In genomic region chr22:20430641-20431519, GRCh38 we compare ENCODE assay signal across 8 cellular contexts. TPM values are rescaled to one million over a fixed set of nuclear protein-coding genes. Genes with fewer than 3 reads are reported as not detected.
DNase-seq lines count a peak whose midpoint lies in the region; ATAC-seq, FAIRE-seq and TF ChIP-seq lines count a peak whose summit lies in the region.

No MANE protein-coding gene starts in this region.

- TF ChIP-seq CTCF in Panc1 (IDR thresholded peaks at IDR 0.05) (peak; percentile 38; the same call in 1 of the 2 replicates), astrocyte (IDR thresholded peaks at IDR 0.05; ENCODE audit: insufficient read depth, low read depth, low read length) (no peak)

- no peak overlapping the region for H2AFZ ChIP-seq in astrocyte (ENCODE audit: low read depth, low read length)

- H3K27me3 ChIP-seq in H7 (ENCODE audit: control insufficient read depth, insufficient read depth, low read length) (peaks cover 38% of the 10 kb centered on the region), Panc1 (ENCODE audit: control insufficient read depth, insufficient read depth, low read length) (no peaks in the 10 kb centered on the region), astrocyte (ENCODE audit: insufficient read depth, low read length) (no peaks in the 10 kb centered on the region)

- in situ Hi-C loops in Panc1 (cut with HindIII; ENCODE audit: low pct_unique_long_range_greater_than_20kb, low sequenced_read_pairs) = no loop called here

- H4K20me1 ChIP-seq in astrocyte (ENCODE audit: insufficient read depth, low read length) = peaks cover 96% of the 10 kb centered on the region

- no peaks in the 10 kb centered on the region for H3K9me3 ChIP-seq in Panc1 (ENCODE audit: control insufficient read depth, insufficient read depth, low read depth, low read length)
- H3K9me3 ChIP-seq in astrocyte (ENCODE audit: insufficient read depth, low read depth, low read length) = no peaks in the 10 kb centered on the region

- peak overlapping the region; percentile 85 for H3K4me2 ChIP-seq in astrocyte (ENCODE audit: low read length)

- ATAC-seq in Panc1 (peak; percentile 92), HG02884 (IDR thresholded peaks at IDR 0.05; ENCODE audit: unreplicated experiment) (no peak)

- H3K4me3 Mint-ChIP-seq in astrocyte (ENCODE audit: unreplicated experiment) = no peak overlapping the region

- POLR2A ChIA-PET in Panc1 (lab: Charles Lee) = no interaction called here

- DNase-seq in H7 (peak; percentile 93), Panc1 (ENCODE audit: low read depth, low spot score) (no peak), astrocyte (ENCODE audit: low read depth) (peak; percentile 35), iris pigment epithelial cell (ENCODE audit: low read depth) (peak; percentile 38), SKM-1 (lab: John Stamatoyannopoulos, UW; ENCODE audit: unreplicated experiment) (no peak), GM19238 (ENCODE audit: insufficient read length, low spot score) (no peak)
- DNase-seq in stimulated activated CD4-positive, alpha-beta T cell treated with anti-CD3 and anti-CD28 coated beads, Interleukin-4, amount 100 ng/mL, for 48 hours (ENCODE audit: low read depth in 2 of 2) = peak; percentile 55 to 56

- no peak overlapping the region for H3K27ac Mint-ChIP-seq in astrocyte (ENCODE audit: unreplicated experiment)

- H3K9ac ChIP-seq in astrocyte (ENCODE audit: low read length) = no peak overlapping the region

- H3K36me3 ChIP-seq in H7 (replicated peaks; ENCODE audit: control insufficient read depth, insufficient read depth, low read length) (peaks cover 6% of the 10 kb centered on the region), Panc1 (ENCODE audit: control insufficient read depth, insufficient read depth, low read length) (no peaks in the 10 kb centered on the region), astrocyte (ENCODE audit: insufficient read depth, low read length) (peaks cover 7% of the 10 kb centered on the region)

- H3K4me1 Mint-ChIP-seq in astrocyte (ENCODE audit: low read depth, unreplicated experiment) = peaks cover 5% of the 10 kb centered on the region

- H3K9me3 Mint-ChIP-seq in astrocyte (ENCODE audit: unreplicated experiment) = peaks cover 4% of the 10 kb centered on the region

- intact Hi-C loops in Panc1 (cut with micrococcal nuclease; ENCODE audit: unreplicated experiment) = no loop called here

- H3K27me3 Mint-ChIP-seq in astrocyte (ENCODE audit: low read depth, unreplicated experiment) = peaks cover 51% of the 10 kb centered on the region

- no TSS peak for BruUV-seq in Panc1 (replicated peaks; lab: Mats Ljungman, UMichigan)

- CTCF ChIA-PET in Panc1 (lab: Charles Lee) = no interaction called here

- peaks cover 53% of the 10 kb centered on the region for H3K79me2 ChIP-seq in astrocyte (ENCODE audit: insufficient read depth, low read length)

- H3K4me3 ChIP-seq in H7 (ENCODE audit: insufficient read depth, low read depth, low read length) = peak overlapping the region; percentile 36
- H3K4me3 ChIP-seq in Panc1 (ENCODE audit: low read depth in 2 of 2, low read length in 2 of 2) = peak overlapping the region; percentile 23 to 26
- peak overlapping the region; percentile 28 for H3K4me3 ChIP-seq in astrocyte (ENCODE audit: insufficient read depth, low read depth, low read length)

- peaks cover 29% of the 10 kb centered on the region for H3K36me3 Mint-ChIP-seq in astrocyte (ENCODE audit: low read depth, unreplicated experiment)

- no peak for FAIRE-seq in astrocyte (lab: Jason Lieb, UNC)

- H3K4me1 ChIP-seq in Panc1 (ENCODE audit: control insufficient read depth, insufficient read depth, low read length) (no peaks in the 10 kb centered on the region), astrocyte (ENCODE audit: insufficient read depth, low read length) (peaks cover 15% of the 10 kb centered on the region)

- no peak overlapping the region for H3K27ac ChIP-seq in Panc1 (ENCODE audit: low read length)
- H3K27ac ChIP-seq in astrocyte (ENCODE audit: low read depth, low read length) = no peak overlapping the region

RNA-seq across cellular contexts. Expression of gene SCARF2, which starts 6.7 kb away (rescaled TPM):
- 11.5 and 15.0 TPM in 2 replicates for total RNA-seq in H7 (2014; rRNA removed; shearing (Covaris generic))
- total RNA-seq in Panc1 (2021; ENCODE audit: unreplicated experiment) = 3.2 TPM
- polyA plus RNA-seq in Panc1 (2012; ENCODE audit: insufficient read length) = 2.5 TPM
- 17.3 and 22.5 TPM in 2 replicates for total RNA-seq in astrocyte

RNA-seq across cellular contexts. Expression of gene ZNF74, which starts 36.9 kb away (rescaled TPM):
- 67.5 and 69.6 TPM in 2 replicates for total RNA-seq in H7 (2014; rRNA removed; shearing (Covaris generic))
- 13.2 TPM for total RNA-seq in Panc1 (2021; ENCODE audit: unreplicated experiment)
- 16.4 TPM for polyA plus RNA-seq in Panc1 (2012; ENCODE audit: insufficient read length)
- total RNA-seq in astrocyte = 14.2 and 14.3 TPM in 2 replicates

Comparison
In these comparisons a context has a peak if more than half of its experiments do, and no peak if none do; other contexts are left out.
1. DNase-seq: peak in H7 (single experiment), astrocyte (single experiment), iris pigment epithelial cell (single experiment) and stimulated activated CD4-positive, alpha-beta T cell treated with anti-CD3 and anti-CD28 coated beads, Interleukin-4, amount 100 ng/mL, for 48 hours (2 of 2); none in Panc1 (single experiment), SKM-1 (single experiment) and GM19238 (single experiment).
2. Peak in every context shown above with its lines, with median percentiles within 50 percentile points of each other: H3K4me3 ChIP-seq.